In genomic region chr17:43546317-43547188, GRCh38 we compare ENCODE assay signal across 1 cellular context.
A peak's percentile ranks its signal among the peaks of the same experiment; 100 is the strongest.
TF ChIP-seq lines count a peak whose summit lies in the region.

Gene ETV4, minus strand, starts transcription at chr17:43546340. Its CDS starts 723 bp downstream, at chr17:43545617.

TF ChIP-seq in HepG2, 621 proteins besides CTCF, POLR2A, EP300 and RAD21 (continued from another document and continues in another):
- TF ChIP-seq ARID3A (IDR thresholded peaks at IDR 0.05; ENCODE audit: low read depth, low read length) (peak; percentile 48), RELA (CRISPR knock-in tag; IDR thresholded peaks at IDR 0.05) (peak; percentile 11; the same call in 1 of the 2 replicates), MAX (IDR thresholded peaks at IDR 0.05) (no peak), FOXP1 (IDR thresholded peaks at IDR 0.05) (no peak), FOXP1 (CRISPR knock-in tag; IDR thresholded peaks at IDR 0.05) (no peak), ZNF569 (CRISPR knock-in tag; IDR thresholded peaks at IDR 0.05; ENCODE audit: borderline replicate concordance) (0 out of 2 replicates have a peak, but pooled peaks have one; percentile 81), ZSCAN9 (CRISPR knock-in tag; IDR thresholded peaks at IDR 0.05; ENCODE audit: borderline replicate concordance) (peak; percentile 15; the same call in 1 of the 2 replicates), ZBTB37 (CRISPR knock-in tag; IDR thresholded peaks at IDR 0.05) (no peak), SP140L (CRISPR knock-in tag; IDR thresholded peaks at IDR 0.05; ENCODE audit: borderline replicate concordance) (no peak), ZNF276 (CRISPR knock-in tag; IDR thresholded peaks at IDR 0.05; ENCODE audit: low read depth) (0 out of 2 replicates have a peak, but pooled peaks have one; percentile 21), DMAP1 (CRISPR knock-in tag; IDR thresholded peaks at IDR 0.05) (peak; percentile 37; the same call in 1 of the 2 replicates), TIGD3 (CRISPR knock-in tag; IDR thresholded peaks at IDR 0.05; ENCODE audit: borderline replicate concordance) (no peak), POLR2AphosphoS2 (IDR thresholded peaks at IDR 0.05; ENCODE audit: low read depth, low read length) (0 out of 2 replicates have a peak, but pooled peaks have one; percentile 13), ZNF605 (CRISPR knock-in tag; IDR thresholded peaks at IDR 0.05) (peak; percentile 62; the same call in 1 of the 2 replicates), ZNF614 (CRISPR knock-in tag; IDR thresholded peaks at IDR 0.05; ENCODE audit: borderline replicate concordance) (no peak), THAP7 (CRISPR knock-in tag; IDR thresholded peaks at IDR 0.05) (peak; percentile 75), ZIK1 (CRISPR knock-in tag; IDR thresholded peaks at IDR 0.05; ENCODE audit: borderline replicate concordance, low read depth) (no peak), REPIN1 (CRISPR knock-in tag; IDR thresholded peaks at IDR 0.05; ENCODE audit: borderline replicate concordance, low read depth) (peak; percentile 56; the same call in 1 of the 2 replicates), PAF1 (CRISPR knock-in tag; IDR thresholded peaks at IDR 0.05) (no peak), ATF1 (CRISPR knock-in tag; IDR thresholded peaks at IDR 0.05) (no peak), ZBTB34 (CRISPR knock-in tag; IDR thresholded peaks at IDR 0.05) (peak; percentile 67; the same call in 1 of the 2 replicates), ZNF570 (CRISPR knock-in tag; IDR thresholded peaks at IDR 0.05; ENCODE audit: borderline replicate concordance) (no peak), JUNB (CRISPR knock-in tag; IDR thresholded peaks at IDR 0.05; ENCODE audit: borderline replicate concordance) (no peak), ZBTB14 (CRISPR knock-in tag; IDR thresholded peaks at IDR 0.05) (no peak), CENPBD1 (CRISPR knock-in tag; IDR thresholded peaks at IDR 0.05; ENCODE audit: borderline replicate concordance, low read depth) (no peak), ATF4 (CRISPR knock-in tag; IDR thresholded peaks at IDR 0.05) (0 out of 4 replicates have a peak, but pooled peaks of 1 of the 2 experiments have one; percentile 4), ZNF557 (CRISPR knock-in tag; IDR thresholded peaks at IDR 0.05) (no peak), ZBTB46 (CRISPR knock-in tag; IDR thresholded peaks at IDR 0.05; ENCODE audit: borderline replicate concordance) (peak; percentile 47; the same call in 1 of the 2 replicates), REXO4 (CRISPR knock-in tag; IDR thresholded peaks at IDR 0.05; ENCODE audit: borderline replicate concordance) (no peak), MED1 (CRISPR knock-in tag; IDR thresholded peaks at IDR 0.05) (0 out of 2 replicates have a peak, but pooled peaks have one; percentile 10), ZNF652 (CRISPR knock-in tag; IDR thresholded peaks at IDR 0.05; ENCODE audit: borderline replicate concordance, low read depth) (no peak), HBP1 (CRISPR knock-in tag; IDR thresholded peaks at IDR 0.05; ENCODE audit: low read depth) (peak; percentile 99), NFATC3 (CRISPR knock-in tag; IDR thresholded peaks at IDR 0.05) (no peak), HNF4G (IDR thresholded peaks at IDR 0.05; ENCODE audit: borderline replicate concordance, low read depth, low read length) (no peak; the same call in 1 of the 2 replicates), HNF4G (CRISPR knock-in tag; IDR thresholded peaks at IDR 0.05; ENCODE audit: borderline replicate concordance, low read depth) (no peak), CHD2 (IDR thresholded peaks at IDR 0.05; ENCODE audit: low read depth, low read length) (no peak), SAP130 (CRISPR knock-in tag; IDR thresholded peaks at IDR 0.05; ENCODE audit: low read depth) (peak; percentile 75), NFYC (CRISPR knock-in tag; IDR thresholded peaks at IDR 0.05) (peak; percentile 67), ELF4 (CRISPR knock-in tag; IDR thresholded peaks at IDR 0.05; ENCODE audit: borderline replicate concordance) (peak; percentile 74), TFDP2 (CRISPR knock-in tag; IDR thresholded peaks at IDR 0.05) (peak; percentile 43), ZNF775 (CRISPR knock-in tag; IDR thresholded peaks at IDR 0.05; ENCODE audit: borderline replicate concordance) (0 out of 2 replicates have a peak, but pooled peaks have one; percentile 72), ZNF337 (CRISPR knock-in tag; IDR thresholded peaks at IDR 0.05; ENCODE audit: borderline replicate concordance, low read depth) (0 out of 2 replicates have a peak, but pooled peaks have one; percentile 9), TFDP1 (CRISPR knock-in tag; IDR thresholded peaks at IDR 0.05; ENCODE audit: borderline replicate concordance) (no peak), ARHGAP35 (CRISPR knock-in tag; IDR thresholded peaks at IDR 0.05; ENCODE audit: borderline replicate concordance) (no peak)
